8 cellular contexts compared by ENCODE assay signal in genomic region chr5:150410524-150411244, GRCh38. TPM values are rescaled to one million over a fixed set of nuclear protein-coding genes. Genes with fewer than 3 reads are reported as not detected.
DNase-seq lines count a peak whose midpoint lies in the region; ATAC-seq and TF ChIP-seq lines count a peak whose summit lies in the region.

No MANE protein-coding gene starts in this region.

- H3K4me3 Mint-ChIP-seq in activated CD8-positive, alpha-beta T cell treated with anti-CD3 and anti-CD28 coated beads, Interleukin-2, amount 10 ng/mL, durations not matched to agents 7 days and 5 days = peak overlapping the region; percentile 98
- peak overlapping the region; percentile 33 for H3K4me3 Mint-ChIP-seq in type B pancreatic cell

- H3K4me1 Mint-ChIP-seq in activated CD8-positive, alpha-beta T cell treated with anti-CD3 and anti-CD28 coated beads, Interleukin-2, amount 10 ng/mL, durations not matched to agents 7 days and 5 days (ENCODE audit: low read depth) = peaks cover 45% of the 10 kb centered on the region
- H3K4me1 Mint-ChIP-seq in type B pancreatic cell (ENCODE audit: unreplicated experiment) = peaks cover 14% of the 10 kb centered on the region

- intact Hi-C loops in esophagus squamous epithelium (cut with DNase I) = no loop called here

- CTCF ChIA-PET in HEK293T (lab: Yijun Ruan, JAX) = interaction anchor here (1.5 to 2.0 kb wide), 2 partner anchors 11 to 25 kb away, joined by 6 to 7 read pairs; no protein-coding TSS in a partner anchor
- CTCF ChIA-PET in activated CD8-positive, alpha-beta T cell treated with anti-CD3 and anti-CD28 coated beads, Interleukin-2, amount 10 ng/mL, durations not matched to agents 7 days and 5 days (lab: Charles Lee) = interaction anchor here (0.8 to 4.9 kb wide), 10 partner anchors 9 to 290 kb away, joined by 3 to 34 read pairs (median 6); partner anchors contain the start of gene RBM22

- H3K27me3 Mint-ChIP-seq in activated CD8-positive, alpha-beta T cell treated with anti-CD3 and anti-CD28 coated beads, Interleukin-2, amount 10 ng/mL, durations not matched to agents 7 days and 5 days (ENCODE audit: low read depth) = no peaks in the 10 kb centered on the region
- H3K27me3 Mint-ChIP-seq in type B pancreatic cell = no peaks in the 10 kb centered on the region

- POLR2A ChIA-PET in HEK293T (lab: Yijun Ruan, JAX) = no interaction called here
- POLR2A ChIA-PET in activated CD8-positive, alpha-beta T cell treated with anti-CD3 and anti-CD28 coated beads, Interleukin-2, amount 10 ng/mL, durations not matched to agents 7 days and 5 days (lab: Charles Lee) = interaction anchor here (0.7 to 5.4 kb wide), 10 partner anchors 9 to 798 kb away, joined by 3 to 70 read pairs (median 5); partner anchors contain the start of gene RPS14

- H3K27ac ChIP-seq in esophagus squamous epithelium = peak overlapping the region; percentile 81 to 95 (median 84)
- H3K27ac ChIP-seq in muscle layer of colon (ENCODE audit: low read depth, low read length) = peak overlapping the region; percentile 64

- 9 to 20% methylated on average over 4 of the region's 4 CpGs for WGBS in esophagus squamous epithelium, 2 donors

- H3K27me3 ChIP-seq in esophagus squamous epithelium = no peaks in the 10 kb centered on the region
- no peaks in the 10 kb centered on the region for H3K27me3 ChIP-seq in muscle layer of colon (ENCODE audit: control insufficient read depth in 1 of 2, insufficient read depth in 2 of 2, low read length in 2 of 2)

- peak; percentile 15 for ATAC-seq in activated CD8-positive, alpha-beta T cell treated with anti-CD3 and anti-CD28 coated beads, Interleukin-2, amount 10 ng/mL, durations not matched to agents 7 days and 5 days
- no peak for ATAC-seq in GM19328 (IDR thresholded peaks at IDR 0.05; ENCODE audit: unreplicated experiment)

- peak in 10 of 14 donors; percentile 14 to 70 (median 36) for DNase-seq in C1 segment of cervical spinal cord (lab: John Stamatoyannopoulos, UW)
- DNase-seq in HEK293T (ENCODE audit: extremely low spot score) = peak; percentile 77
- DNase-seq in NCI-H774 (lab: John Stamatoyannopoulos, UW) = peak; percentile 63
- peak; percentile 69 for DNase-seq in activated CD8-positive, alpha-beta T cell treated with anti-CD3 and anti-CD28 coated beads, Interleukin-2, amount 10 ng/mL, durations not matched to agents 7 days and 5 days
- DNase-seq in esophagus squamous epithelium (lab: John Stamatoyannopoulos, UW) = no peak
- DNase-seq in type B pancreatic cell (ENCODE audit: extremely low spot score, unreplicated experiment) = no peak

- TF ChIP-seq CTCF in esophagus squamous epithelium (IDR thresholded peaks at IDR 0.05) (no peak), type B pancreatic cell (conservative IDR thresholded peaks at IDR 0.05) (no peak)

- peaks cover 28% of the 10 kb centered on the region for H3K36me3 Mint-ChIP-seq in activated CD8-positive, alpha-beta T cell treated with anti-CD3 and anti-CD28 coated beads, Interleukin-2, amount 10 ng/mL, durations not matched to agents 7 days and 5 days (ENCODE audit: low read depth)
- no peaks in the 10 kb centered on the region for H3K36me3 Mint-ChIP-seq in type B pancreatic cell

- H3K27ac Mint-ChIP-seq in activated CD8-positive, alpha-beta T cell treated with anti-CD3 and anti-CD28 coated beads, Interleukin-2, amount 10 ng/mL, durations not matched to agents 7 days and 5 days = peak overlapping the region; percentile 100
- peak overlapping the region; percentile 58 for H3K27ac Mint-ChIP-seq in type B pancreatic cell

- TF ChIP-seq POLR2A in esophagus squamous epithelium (IDR thresholded peaks at IDR 0.05) = peak in 2 of 4 donors; percentile 22 to 33

- no peaks in the 10 kb centered on the region for H3K9me3 Mint-ChIP-seq in activated CD8-positive, alpha-beta T cell treated with anti-CD3 and anti-CD28 coated beads, Interleukin-2, amount 10 ng/mL, durations not matched to agents 7 days and 5 days (ENCODE audit: insufficient read depth)
- no peaks in the 10 kb centered on the region for H3K9me3 Mint-ChIP-seq in type B pancreatic cell

- peaks cover 0 to 16% (median 8%) of the 10 kb centered on the region in 3 donors for H3K36me3 ChIP-seq in esophagus squamous epithelium
- H3K36me3 ChIP-seq in muscle layer of colon (ENCODE audit: insufficient read depth, low read length) = peaks cover 7% of the 10 kb centered on the region

- H3K4me3 ChIP-seq in esophagus squamous epithelium (peak overlapping the region; percentile 42 to 64 (median 50)), muscle layer of colon (ENCODE audit: low read depth in 1 of 2, low read length in 2 of 2) (peak overlapping the region in 1 of 2 donors; percentile 44)

- H3K9me3 ChIP-seq in esophagus squamous epithelium = no peaks in the 10 kb centered on the region
- H3K9me3 ChIP-seq in muscle layer of colon (ENCODE audit: low read length) = no peaks in the 10 kb centered on the region

- H3K9ac ChIP-seq in muscle layer of colon (ENCODE audit: low read length) = peak overlapping the region; percentile 4

- peaks cover 16 to 71% (median 38%) of the 10 kb centered on the region in 3 donors for H3K4me1 ChIP-seq in esophagus squamous epithelium
- H3K4me1 ChIP-seq in muscle layer of colon (ENCODE audit: insufficient read depth, low read length) = peaks cover 21% of the 10 kb centered on the region

TF ChIP-seq in HEK293T, 16 proteins besides CTCF, POLR2A, EP300 and RAD21:
- no peak for TF ChIP-seq SUZ12 (IDR thresholded peaks at IDR 0.05)
- TF ChIP-seq ZNF384 (IDR thresholded peaks at IDR 0.05) = peak; percentile 99

RNA-seq across cellular contexts. Expression of gene CD74, which starts 2.0 kb away (rescaled TPM):
- total RNA-seq in activated CD8-positive, alpha-beta T cell treated with anti-CD3 and anti-CD28 coated beads, Interleukin-2, amount 10 ng/mL, durations not matched to agents 7 days and 5 days = 100 to 1,000 TPM; 395 to 407 TPM
- total RNA-seq in esophagus squamous epithelium (1,000 to 10,000 TPM in 1 of 4 donors, 100 to 1,000 TPM in 2, 10 to 100 TPM in 1; 91.0 to 1,037 (median 261) TPM), type B pancreatic cell (ENCODE audit: low replicate concordance) (24.9 and 37.2 TPM in 2 replicates)

RNA-seq across cellular contexts. Expression of gene RPS14, which starts 38.9 kb away (rescaled TPM):
- 1,000 to 10,000 TPM; 2,046 to 2,123 TPM for total RNA-seq in activated CD8-positive, alpha-beta T cell treated with anti-CD3 and anti-CD28 coated beads, Interleukin-2, amount 10 ng/mL, durations not matched to agents 7 days and 5 days
- total RNA-seq in esophagus squamous epithelium = 1,000 to 10,000 TPM; 1,098 to 4,026 (median 2,484) TPM
- 2,469 and 2,543 TPM in 2 replicates for total RNA-seq in type B pancreatic cell (ENCODE audit: low replicate concordance)

RNA-seq across cellular contexts. Expression of gene TCOF1, which starts 53.2 kb away (rescaled TPM):
- 10 to 100 TPM; 79.0 to 81.3 TPM for total RNA-seq in activated CD8-positive, alpha-beta T cell treated with anti-CD3 and anti-CD28 coated beads, Interleukin-2, amount 10 ng/mL, durations not matched to agents 7 days and 5 days
- total RNA-seq in esophagus squamous epithelium (10 to 100 TPM; 18.2 to 41.4 (median 24.8) TPM), type B pancreatic cell (ENCODE audit: low replicate concordance) (42.6 and 65.3 TPM in 2 replicates)

Comparison
In these comparisons a context has a peak if more than half of its experiments do, and no peak if none do; other contexts are left out.
1. DNase-seq: peak in C1 segment of cervical spinal cord (10 of 14), HEK293T (single experiment), NCI-H774 (single experiment) and activated CD8-positive, alpha-beta T cell treated with anti-CD3 and anti-CD28 coated beads, Interleukin-2, amount 10 ng/mL, durations not matched to agents 7 days and 5 days (single experiment); none in esophagus squamous epithelium (single experiment) and type B pancreatic cell (single experiment).